In the genomic region with DNA sequence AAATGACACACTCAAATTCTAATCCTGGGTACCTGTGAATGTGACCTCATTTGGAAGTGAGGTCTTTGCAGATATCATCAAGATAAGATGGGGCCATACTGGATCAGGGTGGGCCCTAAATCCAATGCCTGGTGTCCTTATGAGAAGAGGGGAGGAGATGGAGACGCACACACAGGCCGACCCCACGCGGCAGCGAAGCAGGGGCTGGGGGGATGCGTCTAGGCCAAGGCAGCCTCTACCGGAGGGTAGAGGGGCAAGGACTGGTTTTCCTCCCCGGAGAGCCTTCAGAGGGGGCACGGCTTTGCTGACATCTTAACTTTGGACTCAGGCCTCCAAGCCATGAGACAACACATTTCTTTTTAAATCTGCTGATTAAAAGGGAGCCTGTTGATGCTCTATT, we compare ENCODE assay signal across 6 cellular contexts. TPM values are rescaled to one million over a fixed set of nuclear protein-coding genes. Genes with fewer than 3 reads are reported as not detected.
"Had no signal": no experiment of that assay in that cellular context is flagged by ENCODE, and none has a peak within 500 bp of the region (broad histone marks: within the 10 kb centered on the region; RNA-seq: fewer than 3 reads in every experiment).

No MANE protein-coding gene starts in this region.

- H3K4me3 ChIP-seq: GM23338, K562 had no signal

- H3K4me3 Mint-ChIP-seq: GM23338, H9 had no signal

- H3K4me2 ChIP-seq: GM23338 had no signal

- DNase-seq: H9, HCEC 1CT, IMR-90 had no signal

- H3K4me1 Mint-ChIP-seq: GM23338, H9 had no signal

- H3K27ac Mint-ChIP-seq: GM23338, H9 had no signal

- H2AFZ ChIP-seq: GM23338 had no signal

- ATAC-seq: GM23338, K562 had no signal

RNA-seq across cellular contexts. Expression of a gene that starts 33.3 kb away (rescaled TPM):
- total RNA-seq: HT-29, K562 had no signal
